ENCODE assay signal across 13 cellular contexts in the genomic region with DNA sequence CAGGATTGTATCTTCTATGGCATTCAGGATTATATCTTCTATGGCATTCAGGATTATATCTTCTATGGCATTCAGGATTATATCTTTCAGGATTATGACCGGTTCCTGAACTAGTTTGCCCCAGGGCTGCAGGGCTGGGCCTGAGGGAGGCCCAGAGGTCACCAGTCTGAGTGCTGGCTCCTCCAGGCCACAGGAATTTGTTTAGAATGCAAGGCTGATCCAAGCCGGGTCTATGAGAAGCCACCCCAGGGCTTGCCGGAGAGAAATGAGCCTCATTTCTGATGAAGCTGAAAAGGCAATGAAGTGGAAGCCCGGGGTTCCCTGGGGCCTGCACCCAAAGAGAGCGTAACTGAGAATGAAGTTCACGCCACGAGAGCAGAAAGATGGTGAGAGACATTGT.
"Had no signal": no experiment of that assay in that cellular context is flagged by ENCODE, and none has a peak within 500 bp of the region (broad histone marks: within the 10 kb centered on the region; RNA-seq: fewer than 3 reads in every experiment).

No MANE protein-coding gene starts in this region.

- H3K9ac ChIP-seq: parathyroid adenoma had no signal

- H3K27ac ChIP-seq: adrenal gland, breast epithelium, left ventricle myocardium inferior, parathyroid adenoma, tibial nerve had no signal

- H3K4me3 ChIP-seq: adrenal gland, breast epithelium, left ventricle myocardium inferior, smooth muscle cell, tibial nerve had no signal

- H3K27ac Mint-ChIP-seq: activated naive CD4-positive, alpha-beta T cell treated with anti-CD3 and anti-CD28 coated beads, Interleukin-2, amount 10 ng/mL, durations not matched to agents 7 days and 5 days; activated T-helper 17 cell treated with anti-CD3 and anti-CD28 coated beads, Interleukin-2, amount 50 U/mL, for 72 hours; stimulated activated effector memory CD8-positive, alpha-beta T cell treated with anti-CD3 and anti-CD28 coated beads, Interleukin-12 subunit alpha, Interleukin-12 subunit beta, amount 100 ng/mL, for 72 hours; WTC11 had no signal

- H3K9me3 Mint-ChIP-seq: activated naive CD4-positive, alpha-beta T cell treated with anti-CD3 and anti-CD28 coated beads, Interleukin-2, amount 10 ng/mL, durations not matched to agents 7 days and 5 days; activated T-helper 17 cell treated with anti-CD3 and anti-CD28 coated beads, Interleukin-2, amount 50 U/mL, for 72 hours; stimulated activated effector memory CD8-positive, alpha-beta T cell treated with anti-CD3 and anti-CD28 coated beads, Interleukin-12 subunit alpha, Interleukin-12 subunit beta, amount 100 ng/mL, for 72 hours; WTC11 had no signal

- H3K4me1 Mint-ChIP-seq: activated naive CD4-positive, alpha-beta T cell treated with anti-CD3 and anti-CD28 coated beads, Interleukin-2, amount 10 ng/mL, durations not matched to agents 7 days and 5 days; activated T-helper 17 cell treated with anti-CD3 and anti-CD28 coated beads, Interleukin-2, amount 50 U/mL, for 72 hours; stimulated activated effector memory CD8-positive, alpha-beta T cell treated with anti-CD3 and anti-CD28 coated beads, Interleukin-12 subunit alpha, Interleukin-12 subunit beta, amount 100 ng/mL, for 72 hours had no signal

- DNase-seq: activated CD4-positive, alpha-beta T cell treated with anti-CD3 and anti-CD28 coated beads for 48 hours; activated naive CD4-positive, alpha-beta T cell treated with anti-CD3 and anti-CD28 coated beads, Interleukin-2, amount 10 ng/mL, durations not matched to agents 7 days and 5 days; adrenal gland; left ventricle myocardium inferior had no signal

- H3K27me3 ChIP-seq: adrenal gland, breast epithelium, dorsolateral prefrontal cortex, tibial nerve had no signal

- H2AFZ ChIP-seq: parathyroid adenoma had no signal

- ATAC-seq: activated T-helper 17 cell treated with anti-CD3 and anti-CD28 coated beads, Interleukin-2, amount 50 U/mL, for 72 hours; stimulated activated effector memory CD8-positive, alpha-beta T cell treated with anti-CD3 and anti-CD28 coated beads, Interleukin-12 subunit alpha, Interleukin-12 subunit beta, amount 100 ng/mL, for 72 hours; WTC11 had no signal

- H3K79me2 ChIP-seq: parathyroid adenoma had no signal

- H3K4me2 ChIP-seq: smooth muscle cell had no signal

- H3K9me3 ChIP-seq: adrenal gland, breast epithelium, left ventricle myocardium inferior, tibial nerve had no signal

- FAIRE-seq: islet of Langerhans had no signal

- H3K36me3 Mint-ChIP-seq: activated naive CD4-positive, alpha-beta T cell treated with anti-CD3 and anti-CD28 coated beads, Interleukin-2, amount 10 ng/mL, durations not matched to agents 7 days and 5 days; stimulated activated effector memory CD8-positive, alpha-beta T cell treated with anti-CD3 and anti-CD28 coated beads, Interleukin-12 subunit alpha, Interleukin-12 subunit beta, amount 100 ng/mL, for 72 hours; WTC11 had no signal

- H3K36me3 ChIP-seq: adrenal gland, breast epithelium, left ventricle myocardium inferior, tibial nerve had no signal

- H3K4me3 Mint-ChIP-seq: activated naive CD4-positive, alpha-beta T cell treated with anti-CD3 and anti-CD28 coated beads, Interleukin-2, amount 10 ng/mL, durations not matched to agents 7 days and 5 days; activated T-helper 17 cell treated with anti-CD3 and anti-CD28 coated beads, Interleukin-2, amount 50 U/mL, for 72 hours; stimulated activated effector memory CD8-positive, alpha-beta T cell treated with anti-CD3 and anti-CD28 coated beads, Interleukin-12 subunit alpha, Interleukin-12 subunit beta, amount 100 ng/mL, for 72 hours; WTC11 had no signal

- H3K4me1 ChIP-seq: adrenal gland, breast epithelium, parathyroid adenoma had no signal
